1 cellular context compared by ENCODE assay signal in the genomic region with DNA sequence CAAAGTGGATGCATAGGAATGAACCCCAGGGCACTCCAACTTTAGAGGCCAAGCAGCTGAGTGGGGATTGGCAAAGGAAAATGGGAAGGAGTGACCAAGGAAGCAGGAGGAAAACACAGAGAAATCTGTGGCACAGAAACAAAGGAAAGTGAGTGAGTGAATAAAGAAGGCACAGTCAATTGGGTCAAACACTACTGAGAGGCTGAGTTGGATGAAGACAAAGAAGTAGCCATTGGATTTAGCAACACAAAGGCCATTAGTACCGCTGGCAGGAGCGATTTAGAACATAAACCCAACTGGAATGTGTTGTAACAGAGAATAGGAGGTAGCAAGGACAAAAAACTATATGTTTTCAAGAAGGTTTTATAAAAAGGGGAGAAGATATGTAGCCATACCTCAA.
TF ChIP-seq lines count a peak whose summit lies in the region.

No MANE protein-coding gene starts in this region.

TF ChIP-seq in GM23338, 12 proteins besides CTCF, POLR2A, EP300 and RAD21 (continued from another document):
- TF ChIP-seq, protein P1, sequence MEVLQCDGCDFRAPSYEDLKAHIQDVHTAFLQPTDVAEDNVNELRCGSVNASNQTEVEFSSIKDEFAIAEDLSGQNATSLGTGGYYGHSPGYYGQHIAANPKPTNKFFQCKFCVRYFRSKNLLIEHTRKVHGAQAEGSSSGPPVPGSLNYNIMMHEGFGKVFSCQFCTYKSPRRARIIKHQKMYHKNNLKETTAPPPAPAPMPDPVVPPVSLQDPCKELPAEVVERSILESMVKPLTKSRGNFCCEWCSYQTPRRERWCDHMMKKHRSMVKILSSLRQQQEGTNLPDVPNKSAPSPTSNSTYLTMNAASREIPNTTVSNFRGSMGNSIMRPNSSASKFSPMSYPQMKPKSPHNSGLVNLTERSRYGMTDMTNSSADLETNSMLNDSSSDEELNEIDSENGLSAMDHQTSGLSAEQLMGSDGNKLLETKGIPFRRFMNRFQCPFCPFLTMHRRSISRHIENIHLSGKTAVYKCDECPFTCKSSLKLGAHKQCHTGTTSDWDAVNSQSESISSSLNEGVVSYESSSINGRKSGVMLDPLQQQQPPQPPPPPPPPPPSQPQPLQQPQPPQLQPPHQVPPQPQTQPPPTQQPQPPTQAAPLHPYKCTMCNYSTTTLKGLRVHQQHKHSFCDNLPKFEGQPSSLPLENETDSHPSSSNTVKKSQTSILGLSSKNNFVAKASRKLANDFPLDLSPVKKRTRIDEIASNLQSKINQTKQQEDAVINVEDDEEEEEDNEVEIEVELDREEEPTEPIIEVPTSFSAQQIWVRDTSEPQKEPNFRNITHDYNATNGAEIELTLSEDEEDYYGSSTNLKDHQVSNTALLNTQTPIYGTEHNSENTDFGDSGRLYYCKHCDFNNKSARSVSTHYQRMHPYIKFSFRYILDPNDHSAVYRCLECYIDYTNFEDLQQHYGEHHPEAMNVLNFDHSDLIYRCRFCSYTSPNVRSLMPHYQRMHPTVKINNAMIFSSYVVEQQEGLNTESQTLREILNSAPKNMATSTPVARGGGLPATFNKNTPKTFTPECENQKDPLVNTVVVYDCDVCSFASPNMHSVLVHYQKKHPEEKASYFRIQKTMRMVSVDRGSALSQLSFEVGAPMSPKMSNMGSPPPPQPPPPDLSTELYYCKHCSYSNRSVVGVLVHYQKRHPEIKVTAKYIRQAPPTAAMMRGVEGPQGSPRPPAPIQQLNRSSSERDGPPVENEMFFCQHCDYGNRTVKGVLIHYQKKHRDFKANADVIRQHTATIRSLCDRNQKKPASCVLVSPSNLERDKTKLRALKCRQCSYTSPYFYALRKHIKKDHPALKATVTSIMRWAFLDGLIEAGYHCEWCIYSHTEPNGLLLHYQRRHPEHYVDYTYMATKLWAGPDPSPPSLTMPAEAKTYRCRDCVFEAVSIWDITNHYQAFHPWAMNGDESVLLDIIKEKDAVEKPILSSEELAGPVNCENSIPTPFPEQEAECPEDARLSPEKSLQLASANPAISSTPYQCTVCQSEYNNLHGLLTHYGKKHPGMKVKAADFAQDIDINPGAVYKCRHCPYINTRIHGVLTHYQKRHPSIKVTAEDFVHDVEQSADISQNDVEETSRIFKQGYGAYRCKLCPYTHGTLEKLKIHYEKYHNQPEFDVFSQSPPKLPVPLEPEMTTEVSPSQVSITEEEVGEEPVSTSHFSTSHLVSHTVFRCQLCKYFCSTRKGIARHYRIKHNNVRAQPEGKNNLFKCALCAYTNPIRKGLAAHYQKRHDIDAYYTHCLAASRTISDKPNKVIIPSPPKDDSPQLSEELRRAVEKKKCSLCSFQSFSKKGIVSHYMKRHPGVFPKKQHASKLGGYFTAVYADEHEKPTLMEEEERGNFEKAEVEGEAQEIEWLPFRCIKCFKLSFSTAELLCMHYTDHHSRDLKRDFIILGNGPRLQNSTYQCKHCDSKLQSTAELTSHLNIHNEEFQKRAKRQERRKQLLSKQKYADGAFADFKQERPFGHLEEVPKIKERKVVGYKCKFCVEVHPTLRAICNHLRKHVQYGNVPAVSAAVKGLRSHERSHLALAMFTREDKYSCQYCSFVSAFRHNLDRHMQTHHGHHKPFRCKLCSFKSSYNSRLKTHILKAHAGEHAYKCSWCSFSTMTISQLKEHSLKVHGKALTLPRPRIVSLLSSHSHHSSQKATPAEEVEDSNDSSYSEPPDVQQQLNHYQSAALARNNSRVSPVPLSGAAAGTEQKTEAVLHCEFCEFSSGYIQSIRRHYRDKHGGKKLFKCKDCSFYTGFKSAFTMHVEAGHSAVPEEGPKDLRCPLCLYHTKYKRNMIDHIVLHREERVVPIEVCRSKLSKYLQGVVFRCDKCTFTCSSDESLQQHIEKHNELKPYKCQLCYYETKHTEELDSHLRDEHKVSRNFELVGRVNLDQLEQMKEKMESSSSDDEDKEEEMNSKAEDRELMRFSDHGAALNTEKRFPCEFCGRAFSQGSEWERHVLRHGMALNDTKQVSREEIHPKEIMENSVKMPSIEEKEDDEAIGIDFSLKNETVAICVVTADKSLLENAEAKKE (CRISPR knock-in tag; IDR thresholded peaks at IDR 0.05): peak; percentile 71
